In the genomic region with DNA sequence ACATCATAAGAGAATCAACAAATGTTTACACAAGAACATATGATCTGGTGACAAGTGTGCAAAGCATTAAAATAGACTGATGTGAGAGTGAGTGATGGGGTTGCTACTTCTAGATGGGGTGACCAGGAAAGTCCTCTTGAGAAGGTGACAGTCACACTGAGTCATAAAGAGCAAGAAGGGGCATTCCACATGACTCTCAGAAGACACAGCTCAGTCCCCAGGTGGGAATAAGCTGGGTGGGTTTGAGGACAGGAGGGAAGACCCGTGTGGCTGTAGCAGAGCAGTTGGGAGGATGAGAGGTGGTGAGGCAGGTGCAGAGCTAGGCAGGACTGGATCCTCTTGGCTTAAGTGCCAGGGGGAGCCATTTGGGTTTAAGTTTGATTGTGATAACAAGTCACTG, we compare ENCODE assay signal across 1 cellular context.
TF ChIP-seq lines count a peak whose summit lies in the region.

No MANE protein-coding gene starts in this region.

TF ChIP-seq in SK-N-SH treated with all-trans-retinoic acid at 6 μM for 48 hours, 23 proteins besides CTCF, POLR2A, EP300 and RAD21 (continued from another document):
- TF ChIP-seq ESRRG (CRISPR knock-in tag; IDR thresholded peaks at IDR 0.05), result no peak
